8 cellular contexts compared by ENCODE assay signal in genomic region chr17:2688351-2689342, GRCh38. TPM values are rescaled to one million over a fixed set of nuclear protein-coding genes. Genes with fewer than 3 reads are reported as not detected.
A peak's percentile ranks its signal among the peaks of the same experiment; 100 is the strongest.
DNase-seq lines count a peak whose midpoint lies in the region; ATAC-seq and TF ChIP-seq lines count a peak whose summit lies in the region.

No MANE protein-coding gene starts in this region.

- no peak for TF ChIP-seq CTCF in HEK293 (tag by site-specific recombination; IDR thresholded peaks at IDR 0.05)

- POLR2A ChIA-PET in HEK293 (lab: Yijun Ruan, JAX): interaction anchor here (0.6 to 2.8 kb wide), 3 partner anchors 26 to 177 kb away, joined by 3 to 9 read pairs (median 9); partner anchors contain the start of gene METTL16

- peaks cover 9 to 58% of the 10 kb centered on the region in 2 experiments for H3K36me3 ChIP-seq in HEK293 (ENCODE audit: control insufficient read depth in 2 of 2, insufficient read depth in 1 of 2, low read length in 2 of 2)

- peaks cover 17% of the 10 kb centered on the region for H3K4me1 Mint-ChIP-seq in activated CD8-positive, alpha-beta memory T cell treated with anti-CD3 and anti-CD28 coated beads, Interleukin-2, amount 10 ng/mL, durations not matched to agents 7 days and 5 days

- peak overlapping the region; percentile 38 for H3K4me3 Mint-ChIP-seq in activated CD8-positive, alpha-beta memory T cell treated with anti-CD3 and anti-CD28 coated beads, Interleukin-2, amount 10 ng/mL, durations not matched to agents 7 days and 5 days

- peaks cover 14% of the 10 kb centered on the region for H3K36me3 Mint-ChIP-seq in activated CD8-positive, alpha-beta memory T cell treated with anti-CD3 and anti-CD28 coated beads, Interleukin-2, amount 10 ng/mL, durations not matched to agents 7 days and 5 days

- H3K27me3 Mint-ChIP-seq in activated CD8-positive, alpha-beta memory T cell treated with anti-CD3 and anti-CD28 coated beads, Interleukin-2, amount 10 ng/mL, durations not matched to agents 7 days and 5 days: no peaks in the 10 kb centered on the region

- intact Hi-C loops in left colon (cut with DNase I, micrococcal nuclease): no loop called here

- ATAC-seq in activated CD8-positive, alpha-beta memory T cell treated with anti-CD3 and anti-CD28 coated beads, Interleukin-2, amount 10 ng/mL, durations not matched to agents 7 days and 5 days: no peak
- ATAC-seq in left colon: peak; percentile 17
- no peak for ATAC-seq in GM19467 (IDR thresholded peaks at IDR 0.05; ENCODE audit: unreplicated experiment)

- peak overlapping the region; percentile 78 for H3K27ac Mint-ChIP-seq in activated CD8-positive, alpha-beta memory T cell treated with anti-CD3 and anti-CD28 coated beads, Interleukin-2, amount 10 ng/mL, durations not matched to agents 7 days and 5 days

- DNase-seq in AG20443 (ENCODE audit: low spot score) (peak; percentile 11), left colon (no peak), SIG-M5 (lab: John Stamatoyannopoulos, UW) (no peak), NCI-H524 treated with DMSO at 0.1 percent for 48 hours (lab: John Stamatoyannopoulos, UW) (no peak)
- DNase-seq in activated CD8-positive, alpha-beta memory T cell treated with anti-CD3 and anti-CD28 coated beads, Interleukin-2, amount 10 ng/mL, durations not matched to agents 7 days and 5 days: no peak
- DNase-seq in activated CD4-positive, CD25-positive, alpha-beta regulatory T cell (lab: John Stamatoyannopoulos, UW): no peak

- no peaks in the 10 kb centered on the region for H3K4me1 ChIP-seq in HEK293 (ENCODE audit: control insufficient read depth, insufficient read depth, low read length)

- H3K4me3 ChIP-seq in HEK293 (ENCODE audit: low read depth, low read length): no peak overlapping the region

- no peaks in the 10 kb centered on the region for H3K9me3 Mint-ChIP-seq in activated CD8-positive, alpha-beta memory T cell treated with anti-CD3 and anti-CD28 coated beads, Interleukin-2, amount 10 ng/mL, durations not matched to agents 7 days and 5 days (ENCODE audit: low read depth)

- H3K9me3 ChIP-seq in HEK293 (ENCODE audit: control insufficient read depth, insufficient read depth, low read depth, low read length): no peaks in the 10 kb centered on the region

- H3K27ac ChIP-seq in HEK293 (ENCODE audit: extremely low read depth, low read depth, low read length): 0 out of 2 replicates have a peak overlapping the region, but pooled peaks have one; percentile 28

- CTCF ChIA-PET in HEK293 (lab: Yijun Ruan, JAX): interaction anchor here (0.6 kb wide), 1 partner anchor 142 kb away, joined by 4 read pairs; no protein-coding TSS in a partner anchor
- CTCF ChIA-PET in activated CD8-positive, alpha-beta memory T cell treated with anti-CD3 and anti-CD28 coated beads, Interleukin-2, amount 10 ng/mL, durations not matched to agents 7 days and 5 days (lab: Charles Lee): interaction anchor here (0.6 to 1.0 kb wide), 2 partner anchors 76 to 256 kb away, joined by 3 read pairs; no protein-coding TSS in a partner anchor

TF ChIP-seq in HEK293, 187 proteins besides CTCF, POLR2A, EP300 and RAD21:
- TF ChIP-seq ZNF214 (tag by site-specific recombination; IDR thresholded peaks at IDR 0.05; ENCODE audit: borderline replicate concordance): no peak
- TF ChIP-seq WT1 (tag by site-specific recombination; IDR thresholded peaks at IDR 0.05): no peak
- 0 out of 2 replicates have a peak, but pooled peaks have one; percentile 13 for TF ChIP-seq ZNF600 (tag by site-specific recombination; IDR thresholded peaks at IDR 0.05)
- no peak for TF ChIP-seq ZNF704 (tag by site-specific recombination; IDR thresholded peaks at IDR 0.05)
- peak; percentile 82 for TF ChIP-seq ZEB2 (tag by site-specific recombination; IDR thresholded peaks at IDR 0.05)

RNA-seq across cellular contexts. Expression of gene CLUH, which starts 22.9 kb away (rescaled TPM):
- total RNA-seq in activated CD8-positive, alpha-beta memory T cell treated with anti-CD3 and anti-CD28 coated beads, Interleukin-2, amount 10 ng/mL, durations not matched to agents 7 days and 5 days: 10 to 100 TPM; 65.0 to 81.1 TPM
- 100 to 1,000 TPM; 129 to 174 TPM for total RNA-seq in left colon
